In the genomic region with DNA sequence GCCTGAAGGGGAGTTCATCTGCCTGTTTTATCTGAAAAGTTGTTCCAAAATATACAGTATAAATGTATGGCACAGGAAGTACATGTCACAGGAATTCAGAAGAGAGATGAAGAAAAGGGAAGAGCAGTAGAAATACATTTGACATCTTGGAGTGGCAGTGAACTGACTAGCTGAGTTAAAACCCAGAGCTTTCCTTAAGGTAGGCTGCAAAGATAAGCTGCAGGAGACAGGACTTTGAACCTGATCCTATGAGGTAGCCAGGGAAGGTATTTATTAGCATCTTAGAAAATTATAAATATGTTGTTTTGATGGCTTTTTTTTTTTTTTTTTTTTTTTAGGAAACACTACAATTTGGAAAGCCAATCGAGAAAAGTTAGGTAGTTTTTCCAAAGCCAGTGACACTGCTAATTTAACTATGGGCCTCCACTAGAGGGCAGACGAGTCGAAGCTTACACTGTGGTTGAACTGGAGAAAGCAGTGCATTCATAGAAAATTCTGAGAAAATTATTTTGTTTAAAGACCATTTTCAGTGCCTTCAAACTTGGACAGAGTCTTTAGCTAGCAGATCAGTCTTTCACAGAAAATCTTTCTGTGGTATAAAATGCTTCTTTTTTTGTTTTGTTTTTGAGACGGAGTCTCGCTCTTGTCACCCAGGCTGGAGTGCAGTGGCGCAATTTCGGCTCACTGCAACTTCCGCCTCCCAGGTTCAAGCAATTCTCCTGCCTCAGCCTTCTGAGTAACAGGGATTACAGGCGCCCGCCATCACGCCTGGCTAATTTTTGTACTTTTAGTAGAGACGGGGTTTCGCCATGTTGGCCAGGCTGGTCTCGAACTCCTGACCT, we compare ENCODE assay signal across 7 cellular contexts.
DNase-seq lines count a peak whose midpoint lies in the region; ATAC-seq and TF ChIP-seq lines count a peak whose summit lies in the region.

No MANE protein-coding gene starts in this region.

- peaks cover 4 to 30% (median 21%) of the 10 kb centered on the region in 6 donors for H3K4me1 ChIP-seq in spleen

- TF ChIP-seq POLR2A in spleen (IDR thresholded peaks at IDR 0.05) = no peak

- H3K36me3 ChIP-seq in spleen = no peaks in the 10 kb centered on the region

- peaks cover 5% of the 10 kb centered on the region for H3K4me1 Mint-ChIP-seq in brain

- intact Hi-C loops in spleen (cut with DNase I; ENCODE audit: low total_unique reads) = loop anchor here (2.0 to 10.0 kb wide), 2 partner anchors 123 to 217 kb away; a partner anchor contains a TSS

- peak; percentile 40 for DNase-seq in NCI-H146 (lab: John Stamatoyannopoulos, UW)
- peak; percentile 23 for DNase-seq in UCSD-AML1 (lab: John Stamatoyannopoulos, UW; ENCODE audit: unreplicated experiment)
- DNase-seq in iPS DF 4.7 (ENCODE audit: extremely low read depth, low spot score) = peak; percentile 11
- peak; percentile 82 for DNase-seq in spleen

- no peak for ATAC-seq in HG03196 (IDR thresholded peaks at IDR 0.05; ENCODE audit: unreplicated experiment)

- peak overlapping the region in 5 of 8 donors; percentile 16 to 81 (median 54) for H3K27ac ChIP-seq in spleen

- H3K9me3 Mint-ChIP-seq in brain = no peaks in the 10 kb centered on the region

- peaks cover 2% of the 10 kb centered on the region for H3K36me3 Mint-ChIP-seq in brain

- peak overlapping the region in 2 of 8 donors; percentile 3 to 43 for H3K4me3 ChIP-seq in spleen

- no peaks in the 10 kb centered on the region for H3K9me3 ChIP-seq in spleen

- no peaks in the 10 kb centered on the region for H3K27me3 Mint-ChIP-seq in brain

- H3K4me3 Mint-ChIP-seq in brain = no peak overlapping the region

- 44 to 62% (median 57%) methylated on average over 13 to 14 of the region's 14 CpGs for WGBS in spleen, 5 donors

- peak overlapping the region in 2 of 5 experiments; percentile 14 to 46 for H3K27ac Mint-ChIP-seq in brain

- peak; percentile 74 for TF ChIP-seq CTCF in GM12872 (IDR thresholded peaks at IDR 0.05; ENCODE audit: insufficient read depth, low read depth, low read length)
- peak; percentile 91 to 96 for TF ChIP-seq CTCF in brain (conservative IDR thresholded peaks at IDR 0.05)
- TF ChIP-seq CTCF in spleen (IDR thresholded peaks at IDR 0.05 in 8 of 11, conservative IDR thresholded peaks at IDR 0.05 in 3 of 11) = peak; percentile 58 to 85 (median 77)

- no peaks in the 10 kb centered on the region for H3K27me3 ChIP-seq in spleen (replicated peaks in 1 of 7)

Comparison
In these comparisons a context has a peak if more than half of its experiments do, and no peak if none do; other contexts are left out.
1. DNase-seq: peak in every context shown above with its lines; median percentile 82 in spleen; 40 in NCI-H146; 23 in UCSD-AML1; 11 in iPS DF 4.7.